In the genomic region with DNA sequence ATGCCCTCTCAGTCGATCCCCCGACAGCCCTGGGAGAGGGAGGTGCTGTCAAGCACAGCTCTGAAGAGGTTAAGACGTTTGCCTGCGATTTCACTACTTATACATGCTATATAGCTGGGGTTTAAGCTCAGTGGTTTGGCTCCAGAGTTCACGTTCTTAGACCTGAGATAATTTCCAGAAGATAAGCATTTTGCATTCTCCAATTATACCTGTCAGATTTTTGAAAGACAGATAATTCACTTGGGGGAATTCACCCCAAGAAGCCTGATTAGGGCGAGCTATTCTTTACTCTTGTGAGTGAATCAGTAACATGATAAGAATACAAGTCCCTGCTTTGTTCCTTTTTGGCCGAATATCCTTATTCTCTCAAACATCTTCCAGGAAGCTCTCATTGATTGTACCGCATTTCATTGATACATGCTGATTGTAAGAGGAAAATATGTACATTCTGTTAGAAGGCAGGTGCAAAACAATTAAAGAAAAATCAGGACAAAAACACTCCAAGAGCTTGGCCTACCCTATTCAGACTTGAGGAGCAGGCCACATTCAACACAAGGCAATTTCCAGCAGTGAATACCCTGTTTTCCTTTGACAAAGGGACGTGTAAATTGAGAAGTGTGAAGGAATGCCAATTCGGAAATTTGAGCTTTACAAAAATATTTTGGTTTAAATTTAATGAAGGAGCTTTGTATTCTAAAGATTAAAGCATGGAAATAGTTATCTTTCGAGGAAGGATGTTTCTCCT, we compare ENCODE assay signal across 19 cellular contexts. TPM values are rescaled to one million over a fixed set of nuclear protein-coding genes. Genes with fewer than 3 reads are reported as not detected.
DNase-seq lines count a peak whose midpoint lies in the region; ATAC-seq and TF ChIP-seq lines count a peak whose summit lies in the region.
"Had no signal": no experiment of that assay in that cellular context is flagged by ENCODE, and none has a peak within 500 bp of the region (broad histone marks: within the 10 kb centered on the region; RNA-seq: fewer than 3 reads in every experiment).

No MANE protein-coding gene starts in this region.

- no peak overlapping the region for H3K4me3 Mint-ChIP-seq in endodermal cell
- no peak overlapping the region for H3K4me3 Mint-ChIP-seq in progenitor cell of endocrine pancreas (ENCODE audit: low read depth)
- H3K4me3 Mint-ChIP-seq in stimulated activated memory B cell treated with anti-CD40 and anti-IgM and Interleukin-4, amounts not matched to agents 10 μg/mL and 1 μg/mL and 100 μg/mL, for 72 hours: no peak overlapping the region
- H3K4me3 Mint-ChIP-seq: CD14-positive monocyte; CD8-positive, alpha-beta T cell had no signal

- H3K4me1 ChIP-seq in HUES64 (ENCODE audit: insufficient read depth, low read length) (peaks cover 34% of the 10 kb centered on the region), endodermal cell (ENCODE audit: control insufficient read depth, insufficient read depth, low read length) (peaks cover 12% of the 10 kb centered on the region)
- H3K4me1 ChIP-seq: A549 had no signal

- H3K9me3 Mint-ChIP-seq in endodermal cell (peaks cover 5% of the 10 kb centered on the region), progenitor cell of endocrine pancreas (ENCODE audit: low read depth) (peaks cover 19% of the 10 kb centered on the region)
- peaks cover 3% of the 10 kb centered on the region for H3K9me3 Mint-ChIP-seq in stimulated activated memory B cell treated with anti-CD40 and anti-IgM and Interleukin-4, amounts not matched to agents 10 μg/mL and 1 μg/mL and 100 μg/mL, for 72 hours

- DNase-seq in endodermal cell (no peak), progenitor cell of endocrine pancreas (ENCODE audit: low spot score, unreplicated experiment) (no peak), NCI-H1436 (lab: John Stamatoyannopoulos, UW) (no peak), D341Med (ENCODE audit: low spot score) (no peak)
- DNase-seq: CD8-positive, alpha-beta T cell; COR-L47; DMS53; GF-D8; GOT3; HCEC 1CT; IMR-90; KBM-7 had no signal

- peak overlapping the region; percentile 69 for H3K27ac ChIP-seq in HUES64 (ENCODE audit: low read depth, low read length)
- H3K27ac ChIP-seq in endodermal cell (ENCODE audit: low read depth, low read length): peak overlapping the region; percentile 56
- peak overlapping the region; percentile 75 for H3K27ac ChIP-seq in neural cell (ENCODE audit: low read length)
- H3K27ac ChIP-seq: A549, HL-60 had no signal

- 75% methylated on average over 7 of the region's 11 CpGs for WGBS in HUES64
- WGBS in endodermal cell (ENCODE audit: insufficient coverage in 1 of 2, insufficient read length in 1 of 2), 2 experiments: 74 to 81% methylated on average over 8 to 11 of the region's 11 CpGs

- H3K9me3 ChIP-seq in HUES64 (ENCODE audit: insufficient read depth, low read depth, low read length) (peaks cover 5% of the 10 kb centered on the region; the same call in 1 of the 2 replicates), endodermal cell (ENCODE audit: control insufficient read depth, low read length) (peaks cover 18% of the 10 kb centered on the region), neural cell (ENCODE audit: low read length) (no peaks in the 10 kb centered on the region)
- H3K9me3 ChIP-seq: A549 had no signal

- no peaks in the 10 kb centered on the region for H3K79me2 ChIP-seq in neural cell (replicated peaks; ENCODE audit: insufficient read depth, low read length)

- no peak for ATAC-seq in GM21423 (IDR thresholded peaks at IDR 0.05; ENCODE audit: unreplicated experiment)
- no peak for ATAC-seq in stimulated activated memory B cell treated with anti-CD40 and anti-IgM and Interleukin-4, amounts not matched to agents 10 μg/mL and 1 μg/mL and 100 μg/mL, for 72 hours
- ATAC-seq: A549; CD8-positive, alpha-beta T cell had no signal

- H2AFZ ChIP-seq in neural cell (ENCODE audit: low read depth, low read length): no peak overlapping the region

- no peak overlapping the region for H3K4me2 ChIP-seq in neural cell (ENCODE audit: low read length)
- H3K4me2 ChIP-seq: A549 had no signal

- peak overlapping the region; percentile 77 for H3K27ac Mint-ChIP-seq in endodermal cell
- H3K27ac Mint-ChIP-seq in progenitor cell of endocrine pancreas: peak overlapping the region; percentile 80
- H3K27ac Mint-ChIP-seq in stimulated activated memory B cell treated with anti-CD40 and anti-IgM and Interleukin-4, amounts not matched to agents 10 μg/mL and 1 μg/mL and 100 μg/mL, for 72 hours: no peak overlapping the region
- H3K27ac Mint-ChIP-seq: CD14-positive monocyte; CD8-positive, alpha-beta T cell had no signal

- TF ChIP-seq RAD21 in neural cell (conservative IDR thresholded peaks at IDR 0.05): no peak

- H3K36me3 ChIP-seq in HUES64 (ENCODE audit: insufficient read depth, low read length) (no peaks in the 10 kb centered on the region), endodermal cell (ENCODE audit: control insufficient read depth, insufficient read depth, low read length) (no peaks in the 10 kb centered on the region), neural cell (ENCODE audit: insufficient read depth, low read length) (no peaks in the 10 kb centered on the region)

- H3K27me3 Mint-ChIP-seq in endodermal cell (ENCODE audit: insufficient read depth) (no peaks in the 10 kb centered on the region), progenitor cell of endocrine pancreas (peaks cover 8% of the 10 kb centered on the region)
- no peaks in the 10 kb centered on the region for H3K27me3 Mint-ChIP-seq in stimulated activated memory B cell treated with anti-CD40 and anti-IgM and Interleukin-4, amounts not matched to agents 10 μg/mL and 1 μg/mL and 100 μg/mL, for 72 hours

- peak; percentile 59 for TF ChIP-seq EP300 in neural cell (conservative IDR thresholded peaks at IDR 0.05; ENCODE audit: poor library complexity, severe bottlenecking)

- H3K4me1 Mint-ChIP-seq in endodermal cell (peaks cover 41% of the 10 kb centered on the region), progenitor cell of endocrine pancreas (ENCODE audit: low read depth) (peaks cover 29% of the 10 kb centered on the region)
- no peaks in the 10 kb centered on the region for H3K4me1 Mint-ChIP-seq in stimulated activated memory B cell treated with anti-CD40 and anti-IgM and Interleukin-4, amounts not matched to agents 10 μg/mL and 1 μg/mL and 100 μg/mL, for 72 hours
- H3K4me1 Mint-ChIP-seq: CD14-positive monocyte had no signal

- H3K4me3 ChIP-seq in HUES64 (ENCODE audit: low read length): no peak overlapping the region
- H3K4me3 ChIP-seq in endodermal cell (ENCODE audit: low read length): no peak overlapping the region
- peak overlapping the region; percentile 16 for H3K4me3 ChIP-seq in neural cell (ENCODE audit: low read length)
- H3K4me3 ChIP-seq: A549 had no signal

- TF ChIP-seq CTCF in endodermal cell (conservative IDR thresholded peaks at IDR 0.05): no peak
- TF ChIP-seq CTCF in neural cell (IDR thresholded peaks at IDR 0.05; ENCODE audit: poor library complexity, severe bottlenecking): no peak
- no peak for TF ChIP-seq CTCF in progenitor cell of endocrine pancreas (IDR thresholded peaks at IDR 0.05; ENCODE audit: unreplicated experiment)

- H4K20me1 ChIP-seq in neural cell (ENCODE audit: insufficient read depth): no peaks in the 10 kb centered on the region

- no peaks in the 10 kb centered on the region for H3K9me2 ChIP-seq in neural cell (ENCODE audit: insufficient read depth, low read length)

- H3K36me3 Mint-ChIP-seq in endodermal cell (ENCODE audit: low read depth): no peaks in the 10 kb centered on the region
- peaks cover 12% of the 10 kb centered on the region for H3K36me3 Mint-ChIP-seq in progenitor cell of endocrine pancreas (ENCODE audit: insufficient read depth)
- no peaks in the 10 kb centered on the region for H3K36me3 Mint-ChIP-seq in stimulated activated memory B cell treated with anti-CD40 and anti-IgM and Interleukin-4, amounts not matched to agents 10 μg/mL and 1 μg/mL and 100 μg/mL, for 72 hours
- H3K36me3 Mint-ChIP-seq: CD14-positive monocyte; CD8-positive, alpha-beta T cell had no signal

- H3F3A ChIP-seq in neural cell (ENCODE audit: insufficient read depth, low read length, poor library complexity, severe bottlenecking): no peaks in the 10 kb centered on the region

- H3K9ac ChIP-seq in HUES64 (ENCODE audit: low read depth, low read length) (no peak overlapping the region), endodermal cell (ENCODE audit: extremely low read depth, low read length, poor library complexity, severe bottlenecking) (no peak overlapping the region), neural cell (ENCODE audit: low read length) (no peak overlapping the region)

- H3K27me3 ChIP-seq in HUES64 (ENCODE audit: insufficient read depth, low read length): no peaks in the 10 kb centered on the region
- no peaks in the 10 kb centered on the region for H3K27me3 ChIP-seq in endodermal cell (ENCODE audit: control insufficient read depth, insufficient read depth, low read length, poor library complexity, severe bottlenecking)
- H3K27me3 ChIP-seq in neural cell (ENCODE audit: insufficient read depth, low read depth, low read length): no peaks in the 10 kb centered on the region

TF ChIP-seq in neural cell, 6 proteins besides CTCF, POLR2A, EP300 and RAD21 (continues in another document):
- peak; percentile 16 for TF ChIP-seq POLR2AphosphoS5 (IDR thresholded peaks at IDR 0.05)

RNA-seq across cellular contexts. Expression of gene TENM3, which starts 30.2 kb away (rescaled TPM):
- 40.0 TPM for polyA plus RNA-seq in HUES64 (2013, experiment 1 of 2)
- polyA plus RNA-seq in HUES64 (2013, experiment 2 of 2): 42.3 TPM
- total RNA-seq in endodermal cell: 10 to 100 TPM; 39.5 to 51.9 TPM
- 99.7 TPM for polyA plus RNA-seq in endodermal cell (2013, experiment 1 of 2)
- polyA plus RNA-seq in endodermal cell (2013, experiment 2 of 2): 99.9 TPM
- 7.3 and 12.3 TPM in 2 replicates for polyA plus RNA-seq in neural cell
- polyA minus RNA-seq in neural cell: 128 and 138 TPM in 2 replicates
- total RNA-seq in progenitor cell of endocrine pancreas: 40.4 and 51.9 TPM in 2 replicates
- total RNA-seq: CD8-positive, alpha-beta T cell had no signal
- polyA plus RNA-seq: CD14-positive monocyte had no signal
